In genomic region chr2:27078267-27079194, GRCh38 we compare ENCODE assay signal across 8 cellular contexts. TPM values are rescaled to one million over a fixed set of nuclear protein-coding genes. Genes with fewer than 3 reads are reported as not detected.
DNase-seq lines count a peak whose midpoint lies in the region; ATAC-seq and TF ChIP-seq lines count a peak whose summit lies in the region.

Gene EMILIN1 (plus strand): TSS chr2:27078615. CDS start chr2:27079066, 451 bp downstream.

- TF ChIP-seq CTCF in omental fat pad (IDR thresholded peaks at IDR 0.05) (no peak), GM10248 (IDR thresholded peaks at IDR 0.05; ENCODE audit: control extremely low read depth, extremely low read depth, low read depth, missing control alignments) (no peak)

- DNase-seq in Ammon's horn (ENCODE audit: low spot score) (peak; percentile 74), T1000 (lab: John Stamatoyannopoulos, UW) (peak; percentile 51), foreskin melanocyte (peak; percentile 30), omental fat pad (ENCODE audit: low spot score) (peak; percentile 27), NCI-H526 (lab: John Stamatoyannopoulos, UW) (no peak), GM10248 (ENCODE audit: extremely low spot score) (no peak)
- DNase-seq in activated naive CD4-positive, alpha-beta T cell treated with Interleukin-2 at 50 U/mL for 16 hours: no peak

- ATAC-seq in omental fat pad (ENCODE audit: low FRiP score) (peak; percentile 54), HG02678 (IDR thresholded peaks at IDR 0.05; ENCODE audit: unreplicated experiment) (no peak)

- POLR2A ChIA-PET in GM10248 (lab: Yijun Ruan, JAX): no interaction called here

- CTCF ChIA-PET in GM10248 (lab: Yijun Ruan, JAX): interaction anchor here (1.4 to 1.9 kb wide), 3 partner anchors 7 to 21 kb away, joined by 3 to 4 read pairs (median 3); partner anchors contain the start of gene OST4

RNA-seq across cellular contexts. Expression of gene EMILIN1, which starts in this region (rescaled TPM):
- total RNA-seq in omental fat pad: 10 to 100 TPM; 27.5 to 62.7 (median 41.2) TPM

Comparison
In these comparisons a context has a peak if more than half of its experiments do, and no peak if none do; other contexts are left out.
1. DNase-seq: peak in Ammon's horn (single experiment), T1000 (single experiment), foreskin melanocyte (single experiment) and omental fat pad (single experiment); none in NCI-H526 (0 of 2), GM10248 (single experiment) and activated naive CD4-positive, alpha-beta T cell treated with Interleukin-2 at 50 U/mL for 16 hours (single experiment).